7 cellular contexts compared by ENCODE assay signal in the genomic region with DNA sequence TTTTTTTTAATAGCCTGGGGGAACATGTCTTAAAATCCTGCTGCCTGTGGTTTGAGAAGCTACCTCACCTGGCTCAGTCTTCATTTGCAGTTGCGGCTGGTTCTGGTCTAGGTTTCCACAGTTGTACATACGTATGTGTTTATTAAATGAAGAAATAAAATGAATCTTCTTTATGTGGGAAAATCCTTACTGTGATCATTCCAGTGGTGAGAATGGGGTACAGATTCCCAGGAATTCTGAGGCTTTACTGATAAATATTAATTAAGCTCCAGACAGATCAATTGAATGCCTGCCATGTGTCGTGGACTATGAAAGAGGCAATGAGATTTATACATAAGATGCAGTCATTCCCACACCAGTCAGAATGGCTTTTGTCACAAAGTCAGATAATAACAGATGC.
"Had no signal": no experiment of that assay in that cellular context is flagged by ENCODE, and none has a peak within 500 bp of the region (broad histone marks: within the 10 kb centered on the region; RNA-seq: fewer than 3 reads in every experiment).

No MANE protein-coding gene starts in this region.

- DNase-seq: IMR-90, KBM-7, KG1 had no signal

- H3K9ac ChIP-seq: KMS-11 had no signal

- H3K4me2 ChIP-seq: KMS-11 had no signal

- H3K27ac ChIP-seq: HL-60, KMS-11 had no signal

- FAIRE-seq: HepG2, HTR-8/SVneo had no signal

- ATAC-seq: HepG2 had no signal
